Comparison of ENCODE assay signal across 1 cellular context in genomic region chr4:38080061-38080531, GRCh38.
TF ChIP-seq lines count a peak whose summit lies in the region.

No MANE protein-coding gene starts in this region.

TF ChIP-seq in HepG2, 621 proteins besides CTCF, POLR2A, EP300 and RAD21 (continued from another document and continues in another):
- TF ChIP-seq ZNF121 (CRISPR knock-in tag; IDR thresholded peaks at IDR 0.05) (no peak), ZNF713 (CRISPR knock-in tag; IDR thresholded peaks at IDR 0.05) (no peak), KLF12 (CRISPR knock-in tag; IDR thresholded peaks at IDR 0.05; ENCODE audit: borderline replicate concordance) (no peak), HOXA3 (CRISPR knock-in tag; IDR thresholded peaks at IDR 0.05) (no peak), GLMP (CRISPR knock-in tag; IDR thresholded peaks at IDR 0.05; ENCODE audit: borderline replicate concordance) (no peak), ZNF232 (CRISPR knock-in tag; IDR thresholded peaks at IDR 0.05; ENCODE audit: borderline replicate concordance) (no peak), HNF1B (CRISPR knock-in tag; IDR thresholded peaks at IDR 0.05) (0 out of 2 replicates have a peak, but pooled peaks have one; percentile 28), ZNF607 (CRISPR knock-in tag; IDR thresholded peaks at IDR 0.05; ENCODE audit: borderline replicate concordance) (no peak), ZNF850 (CRISPR knock-in tag; conservative IDR thresholded peaks at IDR 0.05) (no peak), ATF4 (CRISPR knock-in tag; IDR thresholded peaks at IDR 0.05) (no peak), ZNF770 (CRISPR knock-in tag; IDR thresholded peaks at IDR 0.05) (no peak), SMC3 (IDR thresholded peaks at IDR 0.05; ENCODE audit: low read length) (no peak), GMEB1 (CRISPR knock-in tag; IDR thresholded peaks at IDR 0.05; ENCODE audit: borderline replicate concordance) (no peak), HOXA5 (CRISPR knock-in tag; IDR thresholded peaks at IDR 0.05) (no peak), ZNF569 (CRISPR knock-in tag; IDR thresholded peaks at IDR 0.05; ENCODE audit: borderline replicate concordance) (no peak), ZSCAN5A (CRISPR knock-in tag; IDR thresholded peaks at IDR 0.05; ENCODE audit: borderline replicate concordance) (no peak), ZMYM2 (CRISPR knock-in tag; IDR thresholded peaks at IDR 0.05) (0 out of 2 replicates have a peak, but pooled peaks have one; percentile 23), ATF1 (CRISPR knock-in tag; IDR thresholded peaks at IDR 0.05) (no peak), ASH2L (IDR thresholded peaks at IDR 0.05; ENCODE audit: insufficient read length, low read depth, low read length) (no peak), THAP11 (CRISPR knock-in tag; IDR thresholded peaks at IDR 0.05) (no peak), SMYD3 (CRISPR knock-in tag; IDR thresholded peaks at IDR 0.05) (no peak), JUNB (CRISPR knock-in tag; IDR thresholded peaks at IDR 0.05; ENCODE audit: borderline replicate concordance) (no peak), ZNF333 (CRISPR knock-in tag; IDR thresholded peaks at IDR 0.05; ENCODE audit: borderline replicate concordance) (no peak), ZNF609 (CRISPR knock-in tag; IDR thresholded peaks at IDR 0.05; ENCODE audit: borderline replicate concordance) (peak; percentile 52; the same call in 1 of the 2 replicates), ZNF780A (CRISPR knock-in tag; IDR thresholded peaks at IDR 0.05) (no peak), ZNF720 (CRISPR knock-in tag; IDR thresholded peaks at IDR 0.05) (no peak), GZF1 (CRISPR knock-in tag; IDR thresholded peaks at IDR 0.05) (no peak), ZNF550 (CRISPR knock-in tag; IDR thresholded peaks at IDR 0.05; ENCODE audit: borderline replicate concordance) (no peak), FOXO4 (CRISPR knock-in tag; conservative IDR thresholded peaks at IDR 0.05) (no peak), FLYWCH1 (CRISPR knock-in tag; IDR thresholded peaks at IDR 0.05) (no peak), MEIS1 (CRISPR knock-in tag; IDR thresholded peaks at IDR 0.05; ENCODE audit: borderline replicate concordance) (no peak), ZNF883 (CRISPR knock-in tag; IDR thresholded peaks at IDR 0.05; ENCODE audit: not compliant biosample characterization) (no peak), PRDM10 (CRISPR knock-in tag; IDR thresholded peaks at IDR 0.05; ENCODE audit: low read depth) (no peak), ETV5 (CRISPR knock-in tag; IDR thresholded peaks at IDR 0.05; ENCODE audit: borderline replicate concordance) (no peak), MYC (CRISPR knock-in tag; IDR thresholded peaks at IDR 0.05; ENCODE audit: borderline replicate concordance) (no peak), SP5 (CRISPR knock-in tag; IDR thresholded peaks at IDR 0.05; ENCODE audit: borderline replicate concordance, low read depth) (0 out of 2 replicates have a peak, but pooled peaks have one; percentile 19), PAX8 (CRISPR knock-in tag; IDR thresholded peaks at IDR 0.05; ENCODE audit: borderline replicate concordance) (no peak), TEAD3 (CRISPR knock-in tag; optimal IDR thresholded peaks at IDR 0.05; ENCODE audit: borderline replicate concordance) (peak; percentile 15), ZNF878 (CRISPR knock-in tag; IDR thresholded peaks at IDR 0.05) (no peak), ZNF460 (CRISPR knock-in tag; IDR thresholded peaks at IDR 0.05; ENCODE audit: borderline replicate concordance) (no peak), NKX3-1 (CRISPR knock-in tag; IDR thresholded peaks at IDR 0.05) (no peak)
